7 cellular contexts compared by ENCODE assay signal in the genomic region with DNA sequence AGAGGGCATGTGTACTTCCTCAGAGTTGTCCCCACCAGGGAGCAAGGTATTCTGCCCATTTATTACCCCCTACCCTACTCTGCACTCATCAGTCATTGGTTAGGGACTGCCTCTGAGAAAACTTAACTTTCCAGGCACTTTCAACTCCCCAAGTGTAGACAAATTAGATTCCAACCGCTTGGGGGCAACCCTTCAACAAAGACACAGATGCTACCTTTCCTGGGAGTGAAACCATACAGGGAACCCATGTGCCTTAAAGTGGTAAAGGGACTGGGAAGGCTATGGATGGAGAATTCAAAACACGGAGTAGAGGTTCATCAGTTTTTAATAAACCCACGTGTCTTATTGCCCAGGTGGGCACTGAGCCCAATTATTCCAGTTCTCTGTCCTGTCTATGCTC. TPM values are rescaled to one million over a fixed set of nuclear protein-coding genes. Genes with fewer than 3 reads are reported as not detected.
DNase-seq lines count a peak whose midpoint lies in the region; ATAC-seq and TF ChIP-seq lines count a peak whose summit lies in the region.

No MANE protein-coding gene starts in this region.

- H3K79me2 ChIP-seq in GM23338 (replicated peaks; ENCODE audit: insufficient read depth), result no peaks in the 10 kb centered on the region

- TF ChIP-seq CTCF in GM23338 (conservative IDR thresholded peaks at IDR 0.05; ENCODE audit: low read depth in 2 of 2) (peak; percentile 80 to 93), fibroblast of villous mesenchyme (IDR thresholded peaks at IDR 0.05; ENCODE audit: insufficient read depth, low read depth, low read length) (peak; percentile 65)

- POLR2A ChIA-PET in activated CD4-positive, alpha-beta T cell treated with anti-CD3 and anti-CD28 coated beads, Interleukin-2, amount 10 ng/mL, durations not matched to agents 7 days and 5 days (lab: Charles Lee), result no interaction called here

- no peaks in the 10 kb centered on the region for H4K20me1 ChIP-seq in GM23338 (replicated peaks; ENCODE audit: insufficient read depth)

- CTCF ChIA-PET in activated CD4-positive, alpha-beta T cell treated with anti-CD3 and anti-CD28 coated beads, Interleukin-2, amount 10 ng/mL, durations not matched to agents 7 days and 5 days (lab: Charles Lee), result no interaction called here

- H3K4me1 Mint-ChIP-seq in GM23338, result peaks cover 12% of the 10 kb centered on the region
- H3K4me1 Mint-ChIP-seq in stimulated activated effector memory CD8-positive, alpha-beta T cell treated with anti-CD3 and anti-CD28 coated beads, Interleukin-12 subunit alpha, Interleukin-12 subunit beta, amount 100 ng/mL, for 72 hours, result no peaks in the 10 kb centered on the region
- no peaks in the 10 kb centered on the region for H3K4me1 Mint-ChIP-seq in activated CD4-positive, alpha-beta T cell treated with anti-CD3 and anti-CD28 coated beads, Interleukin-2, amount 10 ng/mL, durations not matched to agents 7 days and 5 days

- no peaks in the 10 kb centered on the region for H3K36me3 ChIP-seq in GM23338 (ENCODE audit: insufficient read depth)

- no peak overlapping the region for H3K27ac ChIP-seq in GM23338 (ENCODE audit: low read depth)

- DNase-seq in GM23338 (ENCODE audit: low spot score) (peak; percentile 94), OCI-M1 (lab: John Stamatoyannopoulos, UW) (peak; percentile 21), fibroblast of villous mesenchyme (ENCODE audit: low read depth) (peak; percentile 59), renal cortical epithelial cell (ENCODE audit: low read depth) (peak; percentile 59)
- DNase-seq in stimulated activated effector memory CD8-positive, alpha-beta T cell treated with anti-CD3 and anti-CD28 coated beads, Interleukin-12 subunit alpha, Interleukin-12 subunit beta, amount 100 ng/mL, for 72 hours (ENCODE audit: low spot score in 2 of 2), result no peak
- no peak for DNase-seq in activated CD4-positive, alpha-beta T cell treated with anti-CD3 and anti-CD28 coated beads, Interleukin-2, amount 10 ng/mL, durations not matched to agents 7 days and 5 days

- H3K27ac Mint-ChIP-seq in GM23338, result no peak overlapping the region
- no peak overlapping the region for H3K27ac Mint-ChIP-seq in stimulated activated effector memory CD8-positive, alpha-beta T cell treated with anti-CD3 and anti-CD28 coated beads, Interleukin-12 subunit alpha, Interleukin-12 subunit beta, amount 100 ng/mL, for 72 hours
- no peak overlapping the region for H3K27ac Mint-ChIP-seq in activated CD4-positive, alpha-beta T cell treated with anti-CD3 and anti-CD28 coated beads, Interleukin-2, amount 10 ng/mL, durations not matched to agents 7 days and 5 days

- no peak overlapping the region for H3K4me3 Mint-ChIP-seq in GM23338
- no peak overlapping the region for H3K4me3 Mint-ChIP-seq in stimulated activated effector memory CD8-positive, alpha-beta T cell treated with anti-CD3 and anti-CD28 coated beads, Interleukin-12 subunit alpha, Interleukin-12 subunit beta, amount 100 ng/mL, for 72 hours
- no peak overlapping the region for H3K4me3 Mint-ChIP-seq in activated CD4-positive, alpha-beta T cell treated with anti-CD3 and anti-CD28 coated beads, Interleukin-2, amount 10 ng/mL, durations not matched to agents 7 days and 5 days

- peak; percentile 100 for ATAC-seq in GM23338
- no peak for ATAC-seq in stimulated activated effector memory CD8-positive, alpha-beta T cell treated with anti-CD3 and anti-CD28 coated beads, Interleukin-12 subunit alpha, Interleukin-12 subunit beta, amount 100 ng/mL, for 72 hours
- no peak for ATAC-seq in GM18498 (IDR thresholded peaks at IDR 0.05; ENCODE audit: unreplicated experiment)

- no peaks in the 10 kb centered on the region for H3K27me3 ChIP-seq in GM23338 (ENCODE audit: insufficient read depth)

- no peaks in the 10 kb centered on the region for H3K9me3 Mint-ChIP-seq in GM23338
- H3K9me3 Mint-ChIP-seq in stimulated activated effector memory CD8-positive, alpha-beta T cell treated with anti-CD3 and anti-CD28 coated beads, Interleukin-12 subunit alpha, Interleukin-12 subunit beta, amount 100 ng/mL, for 72 hours, result no peaks in the 10 kb centered on the region
- H3K9me3 Mint-ChIP-seq in activated CD4-positive, alpha-beta T cell treated with anti-CD3 and anti-CD28 coated beads, Interleukin-2, amount 10 ng/mL, durations not matched to agents 7 days and 5 days, result no peaks in the 10 kb centered on the region

- H3K4me2 ChIP-seq in GM23338, result no peak overlapping the region

- no peak overlapping the region for H2AFZ ChIP-seq in GM23338

- no peaks in the 10 kb centered on the region for H3K9me2 ChIP-seq in GM23338 (ENCODE audit: insufficient read depth)

- H3K4me1 ChIP-seq in GM23338 (ENCODE audit: insufficient read depth), result peaks cover 3% of the 10 kb centered on the region; the same call in 1 of the 2 replicates

- no peaks in the 10 kb centered on the region for H3F3A ChIP-seq in GM23338 (replicated peaks; ENCODE audit: low read depth)

- H3K4me3 ChIP-seq in GM23338 (no peak overlapping the region), fibroblast of villous mesenchyme (ENCODE audit: low read depth, low read length) (no peak overlapping the region)

- no peaks in the 10 kb centered on the region for H3K36me3 Mint-ChIP-seq in GM23338 (ENCODE audit: low read depth)
- no peaks in the 10 kb centered on the region for H3K36me3 Mint-ChIP-seq in stimulated activated effector memory CD8-positive, alpha-beta T cell treated with anti-CD3 and anti-CD28 coated beads, Interleukin-12 subunit alpha, Interleukin-12 subunit beta, amount 100 ng/mL, for 72 hours
- no peaks in the 10 kb centered on the region for H3K36me3 Mint-ChIP-seq in activated CD4-positive, alpha-beta T cell treated with anti-CD3 and anti-CD28 coated beads, Interleukin-2, amount 10 ng/mL, durations not matched to agents 7 days and 5 days (ENCODE audit: low read depth)

- no peaks in the 10 kb centered on the region for H3K27me3 Mint-ChIP-seq in GM23338 (ENCODE audit: insufficient read depth, low read depth, poor library complexity)
- H3K27me3 Mint-ChIP-seq in activated CD4-positive, alpha-beta T cell treated with anti-CD3 and anti-CD28 coated beads, Interleukin-2, amount 10 ng/mL, durations not matched to agents 7 days and 5 days, result peaks cover 2% of the 10 kb centered on the region

TF ChIP-seq in GM23338, 12 proteins besides CTCF, POLR2A, EP300 and RAD21 (continues in another document):
- TF ChIP-seq ETS1 (IDR thresholded peaks at IDR 0.05) (no peak), STAT1 (IDR thresholded peaks at IDR 0.05; ENCODE audit: unreplicated experiment) (no peak), ZNF331 (CRISPR knock-in tag; IDR thresholded peaks at IDR 0.05; ENCODE audit: low read depth) (no peak), REST (IDR thresholded peaks at IDR 0.05; ENCODE audit: unreplicated experiment) (no peak), EZH2 (IDR thresholded peaks at IDR 0.05; ENCODE audit: low read depth, unreplicated experiment) (no peak)

RNA-seq across cellular contexts. Expression of gene UBE2E2, which starts 19.4 kb away (rescaled TPM):
- total RNA-seq in GM23338 (2014; rRNA removed; shearing (Covaris generic)), result 45.8 and 169 TPM in 2 replicates
- polyA plus RNA-seq in GM23338 (2016; fragmentation: Nextera tagmentation; extraction: Ambion mirVana), result 86.9 and 94.2 TPM in 2 replicates
- total RNA-seq in fibroblast of villous mesenchyme (30.3 and 41.5 TPM in 2 replicates), renal cortical epithelial cell (34.0 and 61.3 TPM in 2 replicates)
- total RNA-seq in activated CD4-positive, alpha-beta T cell treated with anti-CD3 and anti-CD28 coated beads, Interleukin-2, amount 10 ng/mL, durations not matched to agents 7 days and 5 days, result 1 to 10 TPM; 1.7 to 4.7 TPM

Comparison
In these comparisons a context has a peak if more than half of its experiments do, and no peak if none do; other contexts are left out.
1. DNase-seq: peak in GM23338 (single experiment), OCI-M1 (single experiment), fibroblast of villous mesenchyme (single experiment) and renal cortical epithelial cell (single experiment); none in stimulated activated effector memory CD8-positive, alpha-beta T cell treated with anti-CD3 and anti-CD28 coated beads, Interleukin-12 subunit alpha, Interleukin-12 subunit beta, amount 100 ng/mL, for 72 hours (0 of 2) and activated CD4-positive, alpha-beta T cell treated with anti-CD3 and anti-CD28 coated beads, Interleukin-2, amount 10 ng/mL, durations not matched to agents 7 days and 5 days (single experiment).